In the genomic region with DNA sequence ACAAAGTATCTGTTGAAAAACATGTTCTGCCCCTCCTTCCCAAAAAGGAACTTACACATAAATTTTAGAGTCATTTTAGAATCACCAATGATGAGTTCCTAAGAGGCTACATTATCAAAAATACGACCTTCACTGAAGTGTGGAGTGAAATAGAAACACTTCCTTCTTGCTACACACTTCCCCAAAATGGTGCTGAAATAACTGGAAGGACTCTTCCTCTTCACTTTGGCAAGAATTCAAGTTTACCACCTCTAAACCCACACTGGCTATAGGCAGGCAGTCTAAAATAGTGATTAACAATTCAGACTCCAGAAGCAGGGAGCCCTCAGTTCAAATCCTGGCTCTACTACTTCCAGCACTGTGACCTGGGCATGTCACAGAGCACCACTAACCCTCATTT, we compare ENCODE assay signal across 22 cellular contexts.
A peak's percentile ranks its signal among the peaks of the same experiment; 100 is the strongest.
DNase-seq lines count a peak whose midpoint lies in the region; ATAC-seq, FAIRE-seq and TF ChIP-seq lines count a peak whose summit lies in the region.
"Had no signal": no experiment of that assay in that cellular context is flagged by ENCODE, and none has a peak within 500 bp of the region (broad histone marks: within the 10 kb centered on the region; RNA-seq: fewer than 3 reads in every experiment).

No MANE protein-coding gene starts in this region.

- no peak for TF ChIP-seq POLR2A in H54 (IDR thresholded peaks at IDR 0.05; ENCODE audit: low read depth, low read length)

- DNase-seq in CD1c-positive myeloid dendritic cell (ENCODE audit: extremely low spot score) (peak; percentile 77), mucosa of descending colon (no peak), H54 (ENCODE audit: insufficient read length, low spot score) (no peak), aorta (no peak)
- DNase-seq in central memory CD4-positive, alpha-beta T cell: no peak
- DNase-seq: activated CD4-positive, alpha-beta memory T cell treated with anti-CD3 and anti-CD28 coated beads for 36 hours; activated T-cell treated with anti-CD3 and anti-CD28 coated beads, Interleukin-2, amount 50 U/mL, for 24 hours; body of pancreas; colonic mucosa; foreskin keratinocyte; HCEC 1CT; NCI-H2029 treated with DMSO at 0.1 percent for 48 hours; NCI-H510A; PC-9 had no signal

- H3K9me3 ChIP-seq in OCI-LY3 (ENCODE audit: insufficient read depth, low read length) (no peaks in the 10 kb centered on the region), mucosa of descending colon (no peaks in the 10 kb centered on the region), aorta (ENCODE audit: control insufficient read depth, low read length) (no peaks in the 10 kb centered on the region)
- H3K9me3 ChIP-seq: body of pancreas, colonic mucosa, suprapubic skin had no signal

- intact Hi-C loops in mucosa of descending colon (cut with DNase I, micrococcal nuclease): no loop called here
- intact Hi-C loops in aorta (cut with DNase I): no loop called here

- H3K4me1 ChIP-seq in OCI-LY3 (ENCODE audit: low read length) (peaks cover 92% of the 10 kb centered on the region), mucosa of descending colon (ENCODE audit: low read depth) (peaks cover 17% of the 10 kb centered on the region), aorta (ENCODE audit: control insufficient read depth in 1 of 2, insufficient read depth in 2 of 2, low read length in 2 of 2) (no peaks in the 10 kb centered on the region)
- H3K4me1 ChIP-seq: foreskin keratinocyte, suprapubic skin had no signal

- peak overlapping the region; percentile 69; the same call in 1 of the 2 replicates for H3K9ac ChIP-seq in OCI-LY3 (ENCODE audit: low read length)

- WGBS in aorta, 2 donors: 68 to 80% methylated on average over 1 of the region's 1 CpG

- H3K79me2 ChIP-seq in OCI-LY3 (ENCODE audit: low read length): peaks cover 91% of the 10 kb centered on the region

- no peak overlapping the region for H2AFZ ChIP-seq in OCI-LY3 (ENCODE audit: low read depth, low read length)
- H2AFZ ChIP-seq: PC-9 had no signal

- H3K36me3 ChIP-seq in OCI-LY3 (replicated peaks; ENCODE audit: low read depth, low read length): peaks cover 73% of the 10 kb centered on the region
- no peaks in the 10 kb centered on the region for H3K36me3 ChIP-seq in mucosa of descending colon (ENCODE audit: low read depth)
- H3K36me3 ChIP-seq in aorta (ENCODE audit: control insufficient read depth in 1 of 2, insufficient read depth in 2 of 2, low read length in 1 of 2): peaks cover 0 to 2% of the 10 kb centered on the region in 2 donors
- H3K36me3 ChIP-seq: colonic mucosa, suprapubic skin had no signal

- H3K4me3 ChIP-seq in OCI-LY3 (ENCODE audit: low read length) (peak overlapping the region; percentile 44), mucosa of descending colon (no peak overlapping the region), aorta (ENCODE audit: low read length in 2 of 2) (no peak overlapping the region)
- H3K4me3 ChIP-seq: body of pancreas, colonic mucosa, PC-9, suprapubic skin had no signal

- peaks cover 2% of the 10 kb centered on the region; the same call in 1 of the 2 replicates for H4K20me1 ChIP-seq in OCI-LY3 (ENCODE audit: insufficient read depth, low read length)

- H3K27me3 ChIP-seq in OCI-LY3 (ENCODE audit: low read depth, low read length) (no peaks in the 10 kb centered on the region), aorta (ENCODE audit: control insufficient read depth in 1 of 2, insufficient read depth in 2 of 2, low read length in 1 of 2) (no peaks in the 10 kb centered on the region)
- H3K27me3 ChIP-seq: body of pancreas, colonic mucosa, suprapubic skin had no signal

- TF ChIP-seq CTCF in OCI-LY3 (IDR thresholded peaks at IDR 0.05; ENCODE audit: low read depth, low read length): no peak
- TF ChIP-seq CTCF in mucosa of descending colon (IDR thresholded peaks at IDR 0.05): no peak

- no peak for FAIRE-seq in H54 (lab: Jason Lieb, UNC)
- FAIRE-seq: G401.6, HTR-8/SVneo had no signal

- ATAC-seq in HG02759 (IDR thresholded peaks at IDR 0.05; ENCODE audit: unreplicated experiment): peak; percentile 51
- ATAC-seq in mucosa of descending colon: peak; percentile 14
- no peak for ATAC-seq in aorta (ENCODE audit: low FRiP score)
- ATAC-seq in GM19395 (IDR thresholded peaks at IDR 0.05; ENCODE audit: unreplicated experiment): no peak
- ATAC-seq: activated naive CD4-positive, alpha-beta T cell treated with anti-CD3 and anti-CD28 coated beads, Interleukin-2, amount 50 U/mL, for 72 hours; body of pancreas; foreskin keratinocyte had no signal

- peak overlapping the region; percentile 73 for H3K4me2 ChIP-seq in OCI-LY3 (ENCODE audit: low read length)
- H3K4me2 ChIP-seq: PC-9 had no signal

- H3K27ac ChIP-seq in OCI-LY3 (ENCODE audit: low read length) (peak overlapping the region; percentile 93), aorta (ENCODE audit: low read depth in 1 of 2, low read length in 2 of 2) (no peak overlapping the region)
- H3K27ac ChIP-seq: body of pancreas, colonic mucosa, foreskin keratinocyte, PC-9, suprapubic skin, VCaP had no signal

Comparison
In these comparisons a context has a peak if more than half of its experiments do, and no peak if none do; other contexts are left out.
1. ATAC-seq: peak in HG02759 (single experiment) and mucosa of descending colon (single experiment); none in aorta (single experiment) and GM19395 (single experiment).